1 cellular context compared by ENCODE assay signal in the genomic region with DNA sequence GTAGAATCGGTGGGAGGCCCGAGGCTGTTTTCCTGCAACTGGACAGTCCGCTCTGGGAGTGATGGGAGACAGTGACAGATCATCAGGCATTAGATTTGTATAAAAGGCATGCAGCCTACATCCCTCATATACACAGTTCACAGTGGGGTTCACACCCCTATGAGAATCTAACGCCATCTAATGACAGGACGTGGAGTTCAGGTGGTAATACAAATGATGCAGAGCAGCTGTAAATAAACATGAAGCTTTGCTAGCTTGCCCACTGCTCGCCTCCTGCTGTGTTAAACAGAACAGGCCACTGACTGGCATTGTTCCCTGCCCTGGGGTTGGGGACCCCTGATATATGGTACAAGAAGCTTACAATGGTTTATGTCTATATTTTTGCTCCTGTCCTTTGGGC.
TF ChIP-seq lines count a peak whose summit lies in the region.

No MANE protein-coding gene starts in this region.

TF ChIP-seq in H1, 55 proteins besides CTCF, POLR2A, EP300 and RAD21 (continued from another document):
- TF ChIP-seq, protein P1, sequence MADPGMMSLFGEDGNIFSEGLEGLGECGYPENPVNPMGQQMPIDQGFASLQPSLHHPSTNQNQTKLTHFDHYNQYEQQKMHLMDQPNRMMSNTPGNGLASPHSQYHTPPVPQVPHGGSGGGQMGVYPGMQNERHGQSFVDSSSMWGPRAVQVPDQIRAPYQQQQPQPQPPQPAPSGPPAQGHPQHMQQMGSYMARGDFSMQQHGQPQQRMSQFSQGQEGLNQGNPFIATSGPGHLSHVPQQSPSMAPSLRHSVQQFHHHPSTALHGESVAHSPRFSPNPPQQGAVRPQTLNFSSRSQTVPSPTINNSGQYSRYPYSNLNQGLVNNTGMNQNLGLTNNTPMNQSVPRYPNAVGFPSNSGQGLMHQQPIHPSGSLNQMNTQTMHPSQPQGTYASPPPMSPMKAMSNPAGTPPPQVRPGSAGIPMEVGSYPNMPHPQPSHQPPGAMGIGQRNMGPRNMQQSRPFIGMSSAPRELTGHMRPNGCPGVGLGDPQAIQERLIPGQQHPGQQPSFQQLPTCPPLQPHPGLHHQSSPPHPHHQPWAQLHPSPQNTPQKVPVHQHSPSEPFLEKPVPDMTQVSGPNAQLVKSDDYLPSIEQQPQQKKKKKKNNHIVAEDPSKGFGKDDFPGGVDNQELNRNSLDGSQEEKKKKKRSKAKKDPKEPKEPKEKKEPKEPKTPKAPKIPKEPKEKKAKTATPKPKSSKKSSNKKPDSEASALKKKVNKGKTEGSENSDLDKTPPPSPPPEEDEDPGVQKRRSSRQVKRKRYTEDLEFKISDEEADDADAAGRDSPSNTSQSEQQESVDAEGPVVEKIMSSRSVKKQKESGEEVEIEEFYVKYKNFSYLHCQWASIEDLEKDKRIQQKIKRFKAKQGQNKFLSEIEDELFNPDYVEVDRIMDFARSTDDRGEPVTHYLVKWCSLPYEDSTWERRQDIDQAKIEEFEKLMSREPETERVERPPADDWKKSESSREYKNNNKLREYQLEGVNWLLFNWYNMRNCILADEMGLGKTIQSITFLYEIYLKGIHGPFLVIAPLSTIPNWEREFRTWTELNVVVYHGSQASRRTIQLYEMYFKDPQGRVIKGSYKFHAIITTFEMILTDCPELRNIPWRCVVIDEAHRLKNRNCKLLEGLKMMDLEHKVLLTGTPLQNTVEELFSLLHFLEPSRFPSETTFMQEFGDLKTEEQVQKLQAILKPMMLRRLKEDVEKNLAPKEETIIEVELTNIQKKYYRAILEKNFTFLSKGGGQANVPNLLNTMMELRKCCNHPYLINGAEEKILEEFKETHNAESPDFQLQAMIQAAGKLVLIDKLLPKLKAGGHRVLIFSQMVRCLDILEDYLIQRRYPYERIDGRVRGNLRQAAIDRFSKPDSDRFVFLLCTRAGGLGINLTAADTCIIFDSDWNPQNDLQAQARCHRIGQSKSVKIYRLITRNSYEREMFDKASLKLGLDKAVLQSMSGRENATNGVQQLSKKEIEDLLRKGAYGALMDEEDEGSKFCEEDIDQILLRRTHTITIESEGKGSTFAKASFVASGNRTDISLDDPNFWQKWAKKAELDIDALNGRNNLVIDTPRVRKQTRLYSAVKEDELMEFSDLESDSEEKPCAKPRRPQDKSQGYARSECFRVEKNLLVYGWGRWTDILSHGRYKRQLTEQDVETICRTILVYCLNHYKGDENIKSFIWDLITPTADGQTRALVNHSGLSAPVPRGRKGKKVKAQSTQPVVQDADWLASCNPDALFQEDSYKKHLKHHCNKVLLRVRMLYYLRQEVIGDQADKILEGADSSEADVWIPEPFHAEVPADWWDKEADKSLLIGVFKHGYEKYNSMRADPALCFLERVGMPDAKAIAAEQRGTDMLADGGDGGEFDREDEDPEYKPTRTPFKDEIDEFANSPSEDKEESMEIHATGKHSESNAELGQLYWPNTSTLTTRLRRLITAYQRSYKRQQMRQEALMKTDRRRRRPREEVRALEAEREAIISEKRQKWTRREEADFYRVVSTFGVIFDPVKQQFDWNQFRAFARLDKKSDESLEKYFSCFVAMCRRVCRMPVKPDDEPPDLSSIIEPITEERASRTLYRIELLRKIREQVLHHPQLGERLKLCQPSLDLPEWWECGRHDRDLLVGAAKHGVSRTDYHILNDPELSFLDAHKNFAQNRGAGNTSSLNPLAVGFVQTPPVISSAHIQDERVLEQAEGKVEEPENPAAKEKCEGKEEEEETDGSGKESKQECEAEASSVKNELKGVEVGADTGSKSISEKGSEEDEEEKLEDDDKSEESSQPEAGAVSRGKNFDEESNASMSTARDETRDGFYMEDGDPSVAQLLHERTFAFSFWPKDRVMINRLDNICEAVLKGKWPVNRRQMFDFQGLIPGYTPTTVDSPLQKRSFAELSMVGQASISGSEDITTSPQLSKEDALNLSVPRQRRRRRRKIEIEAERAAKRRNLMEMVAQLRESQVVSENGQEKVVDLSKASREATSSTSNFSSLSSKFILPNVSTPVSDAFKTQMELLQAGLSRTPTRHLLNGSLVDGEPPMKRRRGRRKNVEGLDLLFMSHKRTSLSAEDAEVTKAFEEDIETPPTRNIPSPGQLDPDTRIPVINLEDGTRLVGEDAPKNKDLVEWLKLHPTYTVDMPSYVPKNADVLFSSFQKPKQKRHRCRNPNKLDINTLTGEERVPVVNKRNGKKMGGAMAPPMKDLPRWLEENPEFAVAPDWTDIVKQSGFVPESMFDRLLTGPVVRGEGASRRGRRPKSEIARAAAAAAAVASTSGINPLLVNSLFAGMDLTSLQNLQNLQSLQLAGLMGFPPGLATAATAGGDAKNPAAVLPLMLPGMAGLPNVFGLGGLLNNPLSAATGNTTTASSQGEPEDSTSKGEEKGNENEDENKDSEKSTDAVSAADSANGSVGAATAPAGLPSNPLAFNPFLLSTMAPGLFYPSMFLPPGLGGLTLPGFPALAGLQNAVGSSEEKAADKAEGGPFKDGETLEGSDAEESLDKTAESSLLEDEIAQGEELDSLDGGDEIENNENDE (IDR thresholded peaks at IDR 0.05; ENCODE audit: insufficient replicate concordance, low read length): no peak
- TF ChIP-seq, protein P2, sequence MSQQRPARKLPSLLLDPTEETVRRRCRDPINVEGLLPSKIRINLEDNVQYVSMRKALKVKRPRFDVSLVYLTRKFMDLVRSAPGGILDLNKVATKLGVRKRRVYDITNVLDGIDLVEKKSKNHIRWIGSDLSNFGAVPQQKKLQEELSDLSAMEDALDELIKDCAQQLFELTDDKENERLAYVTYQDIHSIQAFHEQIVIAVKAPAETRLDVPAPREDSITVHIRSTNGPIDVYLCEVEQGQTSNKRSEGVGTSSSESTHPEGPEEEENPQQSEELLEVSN (IDR thresholded peaks at IDR 0.05): no peak
- no peak for TF ChIP-seq NANOG (IDR thresholded peaks at IDR 0.05; ENCODE audit: insufficient read depth, low read depth, low read length, poor library complexity, severe bottlenecking)
- TF ChIP-seq PHF8 (conservative IDR thresholded peaks at IDR 0.05; ENCODE audit: low read depth, low read length): no peak
- TF ChIP-seq CBX5 (IDR thresholded peaks at IDR 0.05; ENCODE audit: low read depth, low read length): no peak
- no peak for TF ChIP-seq POLR2AphosphoS5 (IDR thresholded peaks at IDR 0.05; ENCODE audit: low read depth, low read length)
- no peak for TF ChIP-seq YY1 (IDR thresholded peaks at IDR 0.05; ENCODE audit: low read depth, low read length)
- no peak for TF ChIP-seq CHD1 (IDR thresholded peaks at IDR 0.05; ENCODE audit: low read depth, low read length)
- no peak for TF ChIP-seq CREB1 (IDR thresholded peaks at IDR 0.05)
- TF ChIP-seq RBBP5 (IDR thresholded peaks at IDR 0.05; ENCODE audit: borderline replicate concordance, low read depth, low read length): no peak
- no peak for TF ChIP-seq SRF (IDR thresholded peaks at IDR 0.05; ENCODE audit: low read depth, low read length)
- no peak for TF ChIP-seq KDM4A (IDR thresholded peaks at IDR 0.05; ENCODE audit: low read depth, low read length, severe bottlenecking)
- TF ChIP-seq, protein P3, sequence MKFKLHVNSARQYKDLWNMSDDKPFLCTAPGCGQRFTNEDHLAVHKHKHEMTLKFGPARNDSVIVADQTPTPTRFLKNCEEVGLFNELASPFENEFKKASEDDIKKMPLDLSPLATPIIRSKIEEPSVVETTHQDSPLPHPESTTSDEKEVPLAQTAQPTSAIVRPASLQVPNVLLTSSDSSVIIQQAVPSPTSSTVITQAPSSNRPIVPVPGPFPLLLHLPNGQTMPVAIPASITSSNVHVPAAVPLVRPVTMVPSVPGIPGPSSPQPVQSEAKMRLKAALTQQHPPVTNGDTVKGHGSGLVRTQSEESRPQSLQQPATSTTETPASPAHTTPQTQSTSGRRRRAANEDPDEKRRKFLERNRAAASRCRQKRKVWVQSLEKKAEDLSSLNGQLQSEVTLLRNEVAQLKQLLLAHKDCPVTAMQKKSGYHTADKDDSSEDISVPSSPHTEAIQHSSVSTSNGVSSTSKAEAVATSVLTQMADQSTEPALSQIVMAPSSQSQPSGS (IDR thresholded peaks at IDR 0.05; ENCODE audit: low read length): no peak
